In genomic region chr18:44957440-44957839, GRCh38 we compare ENCODE assay signal across 14 cellular contexts.
"Had no signal": no experiment of that assay in that cellular context is flagged by ENCODE, and none has a peak within 500 bp of the region (broad histone marks: within the 10 kb centered on the region; RNA-seq: fewer than 3 reads in every experiment).

No MANE protein-coding gene starts in this region.

- H3K36me3 ChIP-seq: adrenal gland, breast epithelium, neutrophil had no signal

- H3K27ac ChIP-seq: adrenal gland, breast epithelium, hepatocyte, neutrophil, skin epidermis, tibial nerve had no signal

- H3K9me3 ChIP-seq: adrenal gland, breast epithelium, neutrophil, tibial nerve had no signal

- ATAC-seq: activated naive CD4-positive, alpha-beta T cell treated with anti-CD3 and anti-CD28 coated beads, Interleukin-2, amount 50 U/mL, for 72 hours; natural killer cell treated with Interleukin-12 subunit alpha and Interleukin-12 subunit beta and Interleukin-15 and Interleukin-18, amount 100 ng/mL, for 72 hours had no signal

- DNase-seq: activated CD4-positive, alpha-beta T cell treated with anti-CD3 and anti-CD28 coated beads, Interleukin-2, amount 50 U/mL, for 4 hours; activated gamma-delta T cell; adrenal gland; dermis blood vessel endothelial cell; effector memory CD4-positive, alpha-beta T cell; stimulated activated CD4-positive, alpha-beta T cell treated with anti-CD3 and anti-CD28 coated beads, Interleukin-2, amount 100 ng/mL, for 48 hours had no signal

- H3K27me3 ChIP-seq: adrenal gland, breast epithelium, hepatocyte, neutrophil, tibial nerve had no signal

- H3K4me1 ChIP-seq: breast epithelium had no signal

- H3K4me3 ChIP-seq: adrenal gland, breast epithelium, hepatocyte, lung, skin epidermis, tibial nerve had no signal
